Comparison of ENCODE assay signal across 21 cellular contexts in genomic region chr17:75207760-75208159, GRCh38. TPM values are rescaled to one million over a fixed set of nuclear protein-coding genes. Genes with fewer than 3 reads are reported as not detected.
DNase-seq lines count a peak whose midpoint lies in the region; ATAC-seq and TF ChIP-seq lines count a peak whose summit lies in the region.
"Had no signal": no experiment of that assay in that cellular context is flagged by ENCODE, and none has a peak within 500 bp of the region (broad histone marks: within the 10 kb centered on the region; RNA-seq: fewer than 3 reads in every experiment).

No MANE protein-coding gene starts in this region.

- H2AFZ ChIP-seq in H9 (ENCODE audit: low read length) = no peak overlapping the region

- no peaks in the 10 kb centered on the region for H3K79me1 ChIP-seq in H9 (ENCODE audit: insufficient read depth, low read depth, low read length, poor library complexity, severe bottlenecking)

- no peaks in the 10 kb centered on the region for H3K4me1 ChIP-seq in H9 (ENCODE audit: insufficient read depth, low read length)

- H3K79me2 ChIP-seq in H9 (ENCODE audit: insufficient read depth, low read length) = peaks cover 9% of the 10 kb centered on the region

- no peak overlapping the region for H3K4ac ChIP-seq in H9 (ENCODE audit: low read depth, low read length)

- H3K9me3 Mint-ChIP-seq in activated CD8-positive, alpha-beta memory T cell treated with anti-CD3 and anti-CD28 coated beads, Interleukin-2, amount 10 ng/mL, durations not matched to agents 7 days and 5 days (ENCODE audit: low read depth) = no peaks in the 10 kb centered on the region
- H3K9me3 Mint-ChIP-seq in H9 = no peaks in the 10 kb centered on the region
- no peaks in the 10 kb centered on the region for H3K9me3 Mint-ChIP-seq in activated naive CD8-positive, alpha-beta T cell treated with anti-CD3 and anti-CD28 coated beads, Interleukin-2, amount 10 ng/mL, durations not matched to agents 7 days and 5 days
- no peaks in the 10 kb centered on the region for H3K9me3 Mint-ChIP-seq in nephron progenitor cell
- H3K9me3 Mint-ChIP-seq: activated CD8-positive, alpha-beta T cell treated with anti-CD3 and anti-CD28 coated beads for 36 hours had no signal

- no peak for ATAC-seq in activated CD8-positive, alpha-beta memory T cell treated with anti-CD3 and anti-CD28 coated beads, Interleukin-2, amount 10 ng/mL, durations not matched to agents 7 days and 5 days
- no peak for ATAC-seq in activated naive CD8-positive, alpha-beta T cell treated with anti-CD3 and anti-CD28 coated beads, Interleukin-2, amount 10 ng/mL, durations not matched to agents 7 days and 5 days (ENCODE audit: low read depth)
- ATAC-seq in HG03571 (IDR thresholded peaks at IDR 0.05; ENCODE audit: unreplicated experiment) = no peak
- ATAC-seq: activated CD8-positive, alpha-beta T cell treated with anti-CD3 and anti-CD28 coated beads for 36 hours; gastrocnemius medialis had no signal

- H3K9ac ChIP-seq in H9 (ENCODE audit: extremely low read depth, insufficient read length, low read length) = no peak overlapping the region

- H4K91ac ChIP-seq in H9 (ENCODE audit: insufficient read length, low read depth, low read length) = no peak overlapping the region

- H3T11ph ChIP-seq in H9 (ENCODE audit: low read length) = no peak overlapping the region

- no peak overlapping the region for H3K4me2 ChIP-seq in H9 (ENCODE audit: insufficient read depth, insufficient read length, low read length)

- no peak overlapping the region for H4K8ac ChIP-seq in H9 (replicated peaks; ENCODE audit: insufficient read length, low read depth, low read length)

- WGBS in H9 (ENCODE audit: extremely low coverage, insufficient read length, low lambda C conversion rate) = no CpG with 5 or more reads among the region's 12 CpGs

- H2BK120ac ChIP-seq in H9 (ENCODE audit: low read depth, low read length, poor library complexity, severe bottlenecking) = no peak overlapping the region

- peaks cover 22% of the 10 kb centered on the region for H3K4me1 Mint-ChIP-seq in activated CD8-positive, alpha-beta memory T cell treated with anti-CD3 and anti-CD28 coated beads, Interleukin-2, amount 10 ng/mL, durations not matched to agents 7 days and 5 days
- H3K4me1 Mint-ChIP-seq in H9 (peaks cover 5 to 10% of the 10 kb centered on the region in 2 experiments), nephron progenitor cell (peaks cover 13% of the 10 kb centered on the region)
- H3K4me1 Mint-ChIP-seq in activated naive CD8-positive, alpha-beta T cell treated with anti-CD3 and anti-CD28 coated beads, Interleukin-2, amount 10 ng/mL, durations not matched to agents 7 days and 5 days = peaks cover 13% of the 10 kb centered on the region

- peak overlapping the region; percentile 24 for H3K4me3 Mint-ChIP-seq in activated CD8-positive, alpha-beta memory T cell treated with anti-CD3 and anti-CD28 coated beads, Interleukin-2, amount 10 ng/mL, durations not matched to agents 7 days and 5 days
- H3K4me3 Mint-ChIP-seq in H9 = peak overlapping the region; percentile 31 to 62
- peak overlapping the region; percentile 35 for H3K4me3 Mint-ChIP-seq in activated naive CD8-positive, alpha-beta T cell treated with anti-CD3 and anti-CD28 coated beads, Interleukin-2, amount 10 ng/mL, durations not matched to agents 7 days and 5 days
- H3K4me3 Mint-ChIP-seq in nephron progenitor cell = peak overlapping the region; percentile 58

- H3K27me3 Mint-ChIP-seq in activated CD8-positive, alpha-beta memory T cell treated with anti-CD3 and anti-CD28 coated beads, Interleukin-2, amount 10 ng/mL, durations not matched to agents 7 days and 5 days = no peaks in the 10 kb centered on the region
- H3K27me3 Mint-ChIP-seq in H9 (ENCODE audit: low read depth) (no peaks in the 10 kb centered on the region; the same call in 1 of the 2 replicates), nephron progenitor cell (ENCODE audit: low read depth, poor library complexity) (no peaks in the 10 kb centered on the region)
- no peaks in the 10 kb centered on the region for H3K27me3 Mint-ChIP-seq in activated naive CD8-positive, alpha-beta T cell treated with anti-CD3 and anti-CD28 coated beads, Interleukin-2, amount 10 ng/mL, durations not matched to agents 7 days and 5 days
- H3K27me3 Mint-ChIP-seq: activated CD8-positive, alpha-beta T cell treated with anti-CD3 and anti-CD28 coated beads for 36 hours had no signal

- H3K27me3 ChIP-seq in H9 (ENCODE audit: insufficient read depth, low read length) = no peaks in the 10 kb centered on the region
- H3K27me3 ChIP-seq: gastrocnemius medialis had no signal

- no peak overlapping the region for H4K5ac ChIP-seq in H9 (ENCODE audit: insufficient read length, low read depth, low read length)

- H3K23me2 ChIP-seq in H9 (ENCODE audit: insufficient read length, low read depth, low read length, poor library complexity, severe bottlenecking) = peaks cover 6% of the 10 kb centered on the region

- H3K36me3 Mint-ChIP-seq in activated CD8-positive, alpha-beta memory T cell treated with anti-CD3 and anti-CD28 coated beads, Interleukin-2, amount 10 ng/mL, durations not matched to agents 7 days and 5 days = peaks cover 25% of the 10 kb centered on the region
- H3K36me3 Mint-ChIP-seq in H9 (ENCODE audit: insufficient read depth in 1 of 3, low read depth in 3 of 3) (peaks cover 24 to 45% (median 42%) of the 10 kb centered on the region in 3 experiments; a peak in 6 of 7 replicates), nephron progenitor cell (ENCODE audit: low read depth) (peaks cover 32% of the 10 kb centered on the region)
- H3K36me3 Mint-ChIP-seq in activated naive CD8-positive, alpha-beta T cell treated with anti-CD3 and anti-CD28 coated beads, Interleukin-2, amount 10 ng/mL, durations not matched to agents 7 days and 5 days = peaks cover 8% of the 10 kb centered on the region

- H3K27ac ChIP-seq in H9 (ENCODE audit: insufficient read length, low read depth, low read length) = no peak overlapping the region
- H3K27ac ChIP-seq: gastrocnemius medialis had no signal

- H3K56ac ChIP-seq in H9 (ENCODE audit: insufficient read length, low read depth, low read length) = no peak overlapping the region

- no peak overlapping the region for H2BK5ac ChIP-seq in H9 (ENCODE audit: insufficient read length, low read length)

- no peaks in the 10 kb centered on the region for H3K9me3 ChIP-seq in H9 (ENCODE audit: control insufficient read depth, low read depth, low read length)
- H3K9me3 ChIP-seq: gastrocnemius medialis had no signal

- CTCF ChIA-PET in activated CD8-positive, alpha-beta memory T cell treated with anti-CD3 and anti-CD28 coated beads, Interleukin-2, amount 10 ng/mL, durations not matched to agents 7 days and 5 days (lab: Charles Lee) = interaction anchor here (0.7 to 2.9 kb wide), 6 partner anchors 13 to 246 kb away, joined by 3 to 12 read pairs (median 6); no protein-coding TSS in a partner anchor

- no peak overlapping the region for H3K14ac ChIP-seq in H9 (ENCODE audit: insufficient read depth, low read length)

- POLR2A ChIA-PET in activated naive CD8-positive, alpha-beta T cell treated with anti-CD3 and anti-CD28 coated beads, Interleukin-2, amount 10 ng/mL, durations not matched to agents 7 days and 5 days (lab: Charles Lee) = interaction anchor here (0.7 to 3.3 kb wide), 2 partner anchors 51 to 54 kb away, joined by 3 to 12 read pairs; partner anchors contain the start of genes GGA3 and MRPS7

- TF ChIP-seq CTCF in H9 (conservative IDR thresholded peaks at IDR 0.05) (no peak), nephron progenitor cell (IDR thresholded peaks at IDR 0.05) (no peak)

- DNase-seq in activated CD8-positive, alpha-beta memory T cell treated with anti-CD3 and anti-CD28 coated beads, Interleukin-2, amount 10 ng/mL, durations not matched to agents 7 days and 5 days = no peak
- no peak for DNase-seq in activated CD8-positive, alpha-beta memory T cell treated with anti-CD3 and anti-CD28 coated beads for 24 hours
- DNase-seq in H9 (no peak), nephron progenitor cell (no peak), SIG-M5 treated with dmso at 0.1 percent for 504 hours (lab: John Stamatoyannopoulos, UW; ENCODE audit: unreplicated experiment) (no peak), NCI-H1092 (lab: John Stamatoyannopoulos, UW) (no peak)
- no peak for DNase-seq in activated naive CD8-positive, alpha-beta T cell treated with anti-CD3 and anti-CD28 coated beads, Interleukin-2, amount 10 ng/mL, durations not matched to agents 7 days and 5 days
- DNase-seq: ACHN; activated CD8-positive, alpha-beta T cell treated with anti-CD3 and anti-CD28 coated beads for 36 hours; anterior cingulate cortex; central memory CD4-positive, alpha-beta T cell; DMS79 treated with DMSO at 0.1 percent for 48 hours; erythroblast; gastrocnemius medialis; Karpas-422; NCI-H1105; NCI-H2081; NCI-H446 treated with DMSO at 0.1 percent for 48 hours; occipital lobe; stimulated activated CD4-positive, alpha-beta T cell treated with anti-CD3 and anti-CD28 coated beads, Interleukin-12 subunit alpha, Interleukin-12 subunit beta, amount 100 ng/mL, for 4 hours had no signal

- no peak overlapping the region for H3K23ac ChIP-seq in H9 (ENCODE audit: insufficient read length, low read depth, low read length)

- H3K18ac ChIP-seq in H9 (ENCODE audit: insufficient read length, low read depth, low read length) = no peak overlapping the region

- no peak overlapping the region for H3K27ac Mint-ChIP-seq in activated CD8-positive, alpha-beta memory T cell treated with anti-CD3 and anti-CD28 coated beads, Interleukin-2, amount 10 ng/mL, durations not matched to agents 7 days and 5 days
- no peak overlapping the region for H3K27ac Mint-ChIP-seq in H9
- no peak overlapping the region for H3K27ac Mint-ChIP-seq in activated naive CD8-positive, alpha-beta T cell treated with anti-CD3 and anti-CD28 coated beads, Interleukin-2, amount 10 ng/mL, durations not matched to agents 7 days and 5 days
- no peak overlapping the region for H3K27ac Mint-ChIP-seq in nephron progenitor cell
- H3K27ac Mint-ChIP-seq: activated CD8-positive, alpha-beta T cell treated with anti-CD3 and anti-CD28 coated beads for 36 hours had no signal

- H2BK12ac ChIP-seq in H9 (ENCODE audit: insufficient read length, low read depth, low read length) = no peak overlapping the region

- no peak overlapping the region for H2BK20ac ChIP-seq in H9 (ENCODE audit: low read depth, low read length, poor library complexity, severe bottlenecking)

- no peak overlapping the region for H2BK15ac ChIP-seq in H9 (ENCODE audit: low read depth, low read length)

- H4K20me1 ChIP-seq in H9 (ENCODE audit: control insufficient read depth, insufficient read depth, insufficient read length) = no peaks in the 10 kb centered on the region

- H2AK5ac ChIP-seq in H9 (ENCODE audit: insufficient read length, low read length) = no peak overlapping the region

RNA-seq across cellular contexts. Expression of gene NUP85, which starts 2.3 kb away (rescaled TPM):
- 100 to 1,000 TPM; 164 to 176 TPM for total RNA-seq in activated CD8-positive, alpha-beta memory T cell treated with anti-CD3 and anti-CD28 coated beads, Interleukin-2, amount 10 ng/mL, durations not matched to agents 7 days and 5 days
- total RNA-seq in H9 (2021) = 136 and 145 TPM in 2 replicates
- total RNA-seq in activated naive CD8-positive, alpha-beta T cell treated with anti-CD3 and anti-CD28 coated beads, Interleukin-2, amount 10 ng/mL, durations not matched to agents 7 days and 5 days = 100 to 1,000 TPM; 154 to 167 TPM

RNA-seq across cellular contexts. Expression of gene SUMO2, which starts 25.0 kb away (rescaled TPM):
- 100 to 1,000 TPM; 469 to 639 TPM for total RNA-seq in activated CD8-positive, alpha-beta memory T cell treated with anti-CD3 and anti-CD28 coated beads, Interleukin-2, amount 10 ng/mL, durations not matched to agents 7 days and 5 days
- total RNA-seq in H9 (2021) = 813 and 824 TPM in 2 replicates
- 100 to 1,000 TPM; 470 to 500 TPM for total RNA-seq in activated naive CD8-positive, alpha-beta T cell treated with anti-CD3 and anti-CD28 coated beads, Interleukin-2, amount 10 ng/mL, durations not matched to agents 7 days and 5 days

RNA-seq across cellular contexts. Expression of gene JPT1, which starts 53.4 kb away (rescaled TPM):
- 100 to 1,000 TPM; 277 to 301 TPM for total RNA-seq in activated CD8-positive, alpha-beta memory T cell treated with anti-CD3 and anti-CD28 coated beads, Interleukin-2, amount 10 ng/mL, durations not matched to agents 7 days and 5 days
- 265 and 275 TPM in 2 replicates for total RNA-seq in H9 (2021)
- 100 to 1,000 TPM; 194 to 213 TPM for total RNA-seq in activated naive CD8-positive, alpha-beta T cell treated with anti-CD3 and anti-CD28 coated beads, Interleukin-2, amount 10 ng/mL, durations not matched to agents 7 days and 5 days

RNA-seq across cellular contexts. Expression of gene GGA3, which starts 53.6 kb away (rescaled TPM):
- total RNA-seq in activated CD8-positive, alpha-beta memory T cell treated with anti-CD3 and anti-CD28 coated beads, Interleukin-2, amount 10 ng/mL, durations not matched to agents 7 days and 5 days = 10 to 100 TPM; 84.6 to 90.2 TPM
- total RNA-seq in H9 (2021) = 50.3 and 58.2 TPM in 2 replicates
- total RNA-seq in activated naive CD8-positive, alpha-beta T cell treated with anti-CD3 and anti-CD28 coated beads, Interleukin-2, amount 10 ng/mL, durations not matched to agents 7 days and 5 days = 10 to 100 TPM; 92.9 to 95.2 TPM

RNA-seq across cellular contexts. Expression of gene MRPS7, which starts 53.9 kb away (rescaled TPM):
- total RNA-seq in activated CD8-positive, alpha-beta memory T cell treated with anti-CD3 and anti-CD28 coated beads, Interleukin-2, amount 10 ng/mL, durations not matched to agents 7 days and 5 days = 10 to 100 TPM; 49.5 to 56.9 TPM
- 93.7 and 97.4 TPM in 2 replicates for total RNA-seq in H9 (2021)
- 10 to 100 TPM; 34.0 to 36.1 TPM for total RNA-seq in activated naive CD8-positive, alpha-beta T cell treated with anti-CD3 and anti-CD28 coated beads, Interleukin-2, amount 10 ng/mL, durations not matched to agents 7 days and 5 days
